Comparison of ENCODE assay signal across 9 cellular contexts in genomic region chr12:11981174-11981733, GRCh38.
A peak's percentile ranks its signal among the peaks of the same experiment; 100 is the strongest.
DNase-seq lines count a peak whose midpoint lies in the region; ATAC-seq and TF ChIP-seq lines count a peak whose summit lies in the region.
"Had no signal": no experiment of that assay in that cellular context is flagged by ENCODE, and none has a peak within 500 bp of the region (broad histone marks: within the 10 kb centered on the region; RNA-seq: fewer than 3 reads in every experiment).

No MANE protein-coding gene starts in this region.

- peak overlapping the region; percentile 27 for H3K4me3 ChIP-seq in skeletal muscle satellite cell (ENCODE audit: low read length)
- H3K4me3 ChIP-seq: adrenal gland had no signal

- H3K4me1 ChIP-seq in skeletal muscle satellite cell (ENCODE audit: control insufficient read depth, insufficient read depth, low read length): peaks cover 6% of the 10 kb centered on the region
- H3K4me1 ChIP-seq: adrenal gland had no signal

- no peak overlapping the region for H3K27ac Mint-ChIP-seq in type B pancreatic cell

- DNase-seq in AG20443 (ENCODE audit: low spot score): peak; percentile 26
- peak; percentile 81 for DNase-seq in activated CD8-positive, alpha-beta memory T cell treated with anti-CD3 and anti-CD28 coated beads, Interleukin-2, amount 50 U/mL, for 48 hours
- DNase-seq in HuH-7 (ENCODE audit: low spot score): no peak
- DNase-seq in NCI-H1092 (lab: John Stamatoyannopoulos, UW): no peak
- no peak for DNase-seq in type B pancreatic cell (ENCODE audit: extremely low spot score, unreplicated experiment)

- H3K4me2 ChIP-seq in skeletal muscle satellite cell (ENCODE audit: low read length): peak overlapping the region; percentile 12

- no peaks in the 10 kb centered on the region for H3K4me1 Mint-ChIP-seq in type B pancreatic cell (ENCODE audit: unreplicated experiment)

- H3K9me3 ChIP-seq in skeletal muscle satellite cell (replicated peaks; ENCODE audit: low read length): no peaks in the 10 kb centered on the region
- H3K9me3 ChIP-seq: adrenal gland had no signal

- no peaks in the 10 kb centered on the region for H3K36me3 Mint-ChIP-seq in type B pancreatic cell

- H3K4me3 Mint-ChIP-seq in type B pancreatic cell: no peak overlapping the region

- no peak overlapping the region for H3K9ac ChIP-seq in skeletal muscle satellite cell (ENCODE audit: low read depth, low read length)

- ATAC-seq in GM19467 (IDR thresholded peaks at IDR 0.05; ENCODE audit: unreplicated experiment) (peak; percentile 80), HG03521 (IDR thresholded peaks at IDR 0.05; ENCODE audit: unreplicated experiment) (peak; percentile 84)

- no peak for TF ChIP-seq CTCF in type B pancreatic cell (conservative IDR thresholded peaks at IDR 0.05)

- H3K36me3 ChIP-seq in skeletal muscle satellite cell (ENCODE audit: insufficient read depth, low read length): no peaks in the 10 kb centered on the region
- H3K36me3 ChIP-seq: adrenal gland had no signal

- H3K27me3 ChIP-seq in skeletal muscle satellite cell (ENCODE audit: control insufficient read depth, insufficient read depth, low read length): no peaks in the 10 kb centered on the region
- H3K27me3 ChIP-seq: adrenal gland had no signal

- peaks cover 4% of the 10 kb centered on the region for H3K27me3 Mint-ChIP-seq in type B pancreatic cell

- no peaks in the 10 kb centered on the region for H3K9me3 Mint-ChIP-seq in type B pancreatic cell

Comparison
In these comparisons a context has a peak if more than half of its experiments do, and no peak if none do; other contexts are left out.
1. DNase-seq: peak in AG20443 (single experiment) and activated CD8-positive, alpha-beta memory T cell treated with anti-CD3 and anti-CD28 coated beads, Interleukin-2, amount 50 U/mL, for 48 hours (single experiment); none in HuH-7 (single experiment), NCI-H1092 (single experiment) and type B pancreatic cell (single experiment).